In the genomic region with DNA sequence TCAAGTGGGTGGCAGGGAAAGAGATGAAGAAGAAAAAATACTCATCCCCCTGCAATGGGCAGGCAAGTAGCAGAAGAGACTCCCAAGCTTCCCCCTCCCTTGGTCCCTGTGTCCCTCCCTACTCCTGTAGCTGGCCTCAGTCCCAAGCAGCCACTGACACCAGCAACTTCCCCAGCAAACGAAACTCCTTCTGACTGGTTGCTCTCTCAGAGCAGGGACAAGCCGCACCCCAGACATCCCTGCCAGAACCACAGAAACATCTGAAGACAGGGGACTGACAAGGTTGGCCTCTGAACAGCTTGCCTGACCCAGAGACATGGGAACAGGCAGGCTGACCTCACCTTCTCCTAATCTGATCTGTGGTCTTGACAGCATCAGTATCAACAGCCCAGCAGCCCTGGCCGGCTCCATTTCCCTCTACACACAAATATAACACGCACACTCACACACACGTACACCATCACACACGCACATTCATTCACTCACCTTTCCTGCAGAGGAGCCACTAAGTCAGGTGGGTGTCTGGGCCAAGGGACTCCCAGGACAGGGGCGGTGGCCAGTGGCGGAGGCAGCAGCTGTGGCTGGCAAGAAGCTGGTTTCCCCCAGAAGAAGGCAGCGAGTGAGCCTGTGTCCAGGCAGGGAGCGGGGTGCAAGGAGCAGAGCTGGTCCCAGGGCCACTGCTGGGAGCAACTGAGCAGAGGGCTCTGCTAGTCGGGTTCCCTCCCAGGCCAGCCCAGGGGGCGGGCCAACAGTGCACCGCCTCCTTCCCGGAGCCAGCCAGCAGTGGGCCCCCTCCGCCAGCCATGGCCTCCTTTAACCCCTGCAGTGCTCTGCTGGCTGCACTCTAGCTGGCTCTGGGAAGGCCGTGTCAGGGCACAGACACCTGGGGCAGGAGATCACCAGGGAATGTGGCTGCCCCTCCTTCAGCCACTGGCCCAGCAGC, we compare ENCODE assay signal across 9 cellular contexts. TPM values are rescaled to one million over a fixed set of nuclear protein-coding genes. Genes with fewer than 3 reads are reported as not detected.
DNase-seq lines count a peak whose midpoint lies in the region; ATAC-seq, FAIRE-seq and TF ChIP-seq lines count a peak whose summit lies in the region.
"Had no signal": no experiment of that assay in that cellular context is flagged by ENCODE, and none has a peak within 500 bp of the region (broad histone marks: within the 10 kb centered on the region; RNA-seq: fewer than 3 reads in every experiment).

No MANE protein-coding gene starts in this region.

- TF ChIP-seq POLR2A in HepG2 (IDR thresholded peaks at IDR 0.05; ENCODE audit: insufficient read depth in 1 of 2, low read depth in 2 of 2, low read length in 2 of 2), result peak; percentile 68 to 98

- peaks cover 25% of the 10 kb centered on the region for H3K79me2 ChIP-seq in HepG2 (ENCODE audit: insufficient read depth, low read length)

- no peak overlapping the region for H2AFZ ChIP-seq in HepG2 (ENCODE audit: low read length)

- CTCF ChIA-PET in HepG2 (lab: Yijun Ruan, JAX; ENCODE audit: low intra/inter-chr PET ratio, low total read pairs), result no interaction called here

- ATAC-seq in HepG2 (peak; percentile 99), HG03045 (IDR thresholded peaks at IDR 0.05; ENCODE audit: unreplicated experiment) (no peak)

- H3K27me3 ChIP-seq in colonic mucosa (no peaks in the 10 kb centered on the region), HepG2 (ENCODE audit: control insufficient read depth in 1 of 2, insufficient read depth in 2 of 2, low read length in 2 of 2) (peaks cover 8 to 46% of the 10 kb centered on the region in 2 experiments; a peak in 4 of 5 replicates), subcutaneous abdominal adipose tissue (ENCODE audit: control insufficient read depth in 5 of 5, insufficient read depth in 4 of 5, low read length in 5 of 5) (no peaks in the 10 kb centered on the region)

- WGBS in HepG2 (ENCODE audit: low lambda C conversion rate), result 1% methylated on average over 14 of the region's 16 CpGs

- H3K4me2 ChIP-seq in HepG2 (ENCODE audit: low read depth, low read length), result peak overlapping the region; percentile 98

- intact Hi-C loops in colonic mucosa (cut with DNase I) (no loop called here), HepG2 (cut with micrococcal nuclease; ENCODE audit: unreplicated experiment) (loop anchor here (1.0 to 5.0 kb wide), 2 partner anchors 41 to 45 kb away; no protein-coding TSS in a partner anchor)

- H3K9ac ChIP-seq in colonic mucosa (ENCODE audit: low read depth in 2 of 2, low read length in 2 of 2), result peak overlapping the region; percentile 48 to 73
- H3K9ac ChIP-seq in HepG2 (ENCODE audit: insufficient read depth, low read depth, low read length), result peak overlapping the region; percentile 73
- peak overlapping the region; percentile 75 to 99 (median 83) for H3K9ac ChIP-seq in subcutaneous abdominal adipose tissue (ENCODE audit: low read length in 5 of 5)

- no peak for TF ChIP-seq CTCF in colonic mucosa (IDR thresholded peaks at IDR 0.05)
- TF ChIP-seq CTCF in HepG2 (CRISPR knock-in tag; IDR thresholded peaks at IDR 0.05), result peak; percentile 91

- H3K4me1 ChIP-seq in colonic mucosa (no peaks in the 10 kb centered on the region), HepG2 (ENCODE audit: insufficient read depth, low read length) (peaks cover 69% of the 10 kb centered on the region), subcutaneous abdominal adipose tissue (ENCODE audit: control insufficient read depth in 5 of 5, insufficient read depth in 5 of 5, low read length in 5 of 5) (peaks cover 13 to 89% (median 81%) of the 10 kb centered on the region in 5 donors)

- BruUV-seq in HepG2 (replicated peaks; lab: Mats Ljungman, UMichigan), result no TSS peak

- peak; percentile 77 for FAIRE-seq in HepG2 (lab: Jason Lieb, UNC)

- peak overlapping the region; percentile 48 for H3K27ac ChIP-seq in colonic mucosa
- peak overlapping the region; percentile 16 for H3K27ac ChIP-seq in HepG2 (ENCODE audit: extremely low read length, insufficient read depth, low read length)
- H3K27ac ChIP-seq in subcutaneous abdominal adipose tissue (ENCODE audit: low read depth, low read length), result peak overlapping the region; percentile 99

- TF ChIP-seq EP300 in HepG2 (IDR thresholded peaks at IDR 0.05; ENCODE audit: low read depth in 2 of 2, low read length in 2 of 2), result peak in 1 of 2 experiments; percentile 20; a peak in 2 of 4 replicates
- TF ChIP-seq EP300 in HepG2 (CRISPR knock-in tag; IDR thresholded peaks at IDR 0.05; ENCODE audit: borderline replicate concordance), result no peak

- DNase-seq in NOMO-1 (lab: John Stamatoyannopoulos, UW; ENCODE audit: unreplicated experiment in 2 of 2) (peak; percentile 50 to 56), NOMO-1 treated with dmso at 0.1 percent for 144 hours (lab: John Stamatoyannopoulos, UW; ENCODE audit: unreplicated experiment) (no peak), NCI-H69 (lab: John Stamatoyannopoulos, UW) (peak; percentile 0), colonic mucosa (peak; percentile 65), HepG2 (ENCODE audit: low spot score) (peak; percentile 71)
- no peak for DNase-seq in stimulated activated naive CD4-positive, alpha-beta T cell treated with Interleukin-2 at 50 U/mL for 16 hours (lab: John Stamatoyannopoulos, UW)
- DNase-seq: activated B cell treated with CpG ODN at 0.5 μM for 24 hours had no signal

- peaks cover 20% of the 10 kb centered on the region; the same call in 1 of the 2 replicates for H4K20me1 ChIP-seq in HepG2 (ENCODE audit: insufficient read depth, low read length)

- H3K4me3 ChIP-seq in colonic mucosa (peak overlapping the region; percentile 29), HepG2 (replicated peaks in 1 of 3; ENCODE audit: insufficient read depth in 1 of 3, low read depth in 2 of 3, low read length in 3 of 3) (peak overlapping the region; percentile 65 to 92 (median 86)), subcutaneous abdominal adipose tissue (ENCODE audit: low read depth in 1 of 5, low read length in 5 of 5) (peak overlapping the region; percentile 90 to 99 (median 99))

- TF ChIP-seq RAD21 in HepG2 (CRISPR knock-in tag; IDR thresholded peaks at IDR 0.05), result peak; percentile 89

- in situ Hi-C loops in HepG2 (cut with HindIII; ENCODE audit: extremely low pct_ligation_motif_present, low pct_unique_long_range_greater_than_20kb), result no loop called here

- no peaks in the 10 kb centered on the region for H3K36me3 ChIP-seq in colonic mucosa
- no peaks in the 10 kb centered on the region; a peak in 1 of 5 replicates for H3K36me3 ChIP-seq in HepG2 (replicated peaks in 1 of 2; ENCODE audit: control insufficient read depth in 1 of 2, insufficient read depth in 2 of 2, low read length in 2 of 2)
- peaks cover 0 to 13% (median 0%) of the 10 kb centered on the region in 5 donors for H3K36me3 ChIP-seq in subcutaneous abdominal adipose tissue (ENCODE audit: control insufficient read depth in 5 of 5, insufficient read depth in 5 of 5, low read length in 5 of 5)

- H3K9me3 ChIP-seq in colonic mucosa (no peaks in the 10 kb centered on the region), HepG2 (ENCODE audit: low read length) (no peaks in the 10 kb centered on the region), subcutaneous abdominal adipose tissue (ENCODE audit: control insufficient read depth in 5 of 5, low read length in 5 of 5) (no peaks in the 10 kb centered on the region)

- POLR2A ChIA-PET in HepG2 (lab: Yijun Ruan, JAX), result interaction anchor here (0.6 to 1.6 kb wide), 4 partner anchors 34 to 1692 kb away, joined by 3 to 8 read pairs (median 3); no protein-coding TSS in a partner anchor

TF ChIP-seq in HepG2, 621 proteins besides CTCF, POLR2A, EP300 and RAD21 (continues in another document):
- TF ChIP-seq KDM4B (CRISPR knock-in tag; IDR thresholded peaks at IDR 0.05), result no peak
- TF ChIP-seq NONO (IDR thresholded peaks at IDR 0.05), result no peak
- TF ChIP-seq NONO (CRISPR knock-in tag; conservative IDR thresholded peaks at IDR 0.05), result peak; percentile 76; the same call in 1 of the 2 replicates
- TF ChIP-seq ZNF713 (CRISPR knock-in tag; IDR thresholded peaks at IDR 0.05), result peak; percentile 98; the same call in 1 of the 2 replicates
- no peak; the same call in 1 of the 2 replicates for TF ChIP-seq KAT7 (CRISPR knock-in tag; IDR thresholded peaks at IDR 0.05; ENCODE audit: borderline replicate concordance)
- TF ChIP-seq CBX2 (IDR thresholded peaks at IDR 0.05; ENCODE audit: low read depth, low read length), result no peak
- TF ChIP-seq CBX2 (CRISPR knock-in tag; IDR thresholded peaks at IDR 0.05; ENCODE audit: low read depth), result 0 out of 2 replicates have a peak, but pooled peaks have one; percentile 56
- peak; percentile 82 for TF ChIP-seq POLR2G (IDR thresholded peaks at IDR 0.05; ENCODE audit: low read depth, low read length)
- TF ChIP-seq MAZ (IDR thresholded peaks at IDR 0.05; ENCODE audit: borderline replicate concordance, low read depth, low read length), result peak; percentile 87; the same call in 1 of the 2 replicates
- TF ChIP-seq MAZ (CRISPR knock-in tag; IDR thresholded peaks at IDR 0.05; ENCODE audit: low read depth), result peak; percentile 87
- no peak for TF ChIP-seq ZNF460 (CRISPR knock-in tag; IDR thresholded peaks at IDR 0.05; ENCODE audit: borderline replicate concordance)
- TF ChIP-seq TEAD2 (CRISPR knock-in tag; IDR thresholded peaks at IDR 0.05), result no peak

RNA-seq across cellular contexts. Expression of gene TNS1, which starts 59.1 kb away (rescaled TPM):
- total RNA-seq in colonic mucosa (100 to 1,000 TPM in 1 of 2 donors, 10 to 100 TPM in 1; 20.6 to 164 TPM), HepG2 (2016; rRNA removed; fragmentation: Illumina TruSeq; extraction: Trizol) (1.9 TPM in 2 replicates)
- 0.51 and 0.71 TPM in 2 replicates for total RNA-seq in HepG2 (2016; cell fraction: cytosol; rRNA removed; fragmentation: Illumina TruSeq; extraction: Trizol; ENCODE audit: low read depth)
- 1.1 and 1.7 TPM in 2 replicates for total RNA-seq in HepG2 (2016; cell fraction: insoluble cytoplasmic fraction; rRNA removed; fragmentation: Illumina TruSeq; extraction: Trizol)
- 1.9 and 2.2 TPM in 2 replicates for total RNA-seq in HepG2 (2016; cell fraction: membrane; rRNA removed; fragmentation: Illumina TruSeq; extraction: Trizol)
- 3.7 and 4.7 TPM in 2 replicates for total RNA-seq in HepG2 (2016; cell fraction: nucleus; rRNA removed; fragmentation: Illumina TruSeq; extraction: Trizol)
- 118 and 127 TPM in 2 replicates for polyA plus RNA-seq in HepG2 (2011; rRNA removed)
- 72.1 and 78.8 TPM in 2 replicates for polyA plus RNA-seq in HepG2 (2011; cell fraction: cytosol; rRNA removed)
- 302 and 373 TPM in 2 replicates for polyA plus RNA-seq in HepG2 (2011; cell fraction: nucleus; rRNA removed)
- polyA plus RNA-seq in HepG2 (2012), result 63.6 and 87.8 TPM in 2 replicates
- polyA plus RNA-seq in HepG2 (2016; cell fraction: cytosol; fragmentation: Illumina TruSeq; extraction: Trizol; ENCODE audit: low read depth), result 0.35 and 0.62 TPM in 2 replicates
- 1.3 and 1.7 TPM in 2 replicates for polyA plus RNA-seq in HepG2 (2016; cell fraction: insoluble cytoplasmic fraction; fragmentation: Illumina TruSeq; extraction: Trizol; ENCODE audit: low read depth)
- polyA plus RNA-seq in HepG2 (2016; cell fraction: membrane; fragmentation: Illumina TruSeq; extraction: Trizol; ENCODE audit: low read depth), result 0.73 and 0.90 TPM in 2 replicates
- polyA plus RNA-seq in HepG2 (2016; cell fraction: nucleus; fragmentation: Illumina TruSeq; extraction: Trizol; ENCODE audit: insufficient read depth, low read depth), result 1.9 and 2.0 TPM in 2 replicates
- 3.6 and 445 TPM in 2 replicates for polyA minus RNA-seq in HepG2 (2011; rRNA and poly(A)+ RNA removed; ENCODE audit: low replicate concordance)
- 116 and 155 TPM in 2 replicates for polyA minus RNA-seq in HepG2 (2011; cell fraction: cytosol; rRNA and poly(A)+ RNA removed)
- polyA minus RNA-seq in HepG2 (2011; cell fraction: nucleus; rRNA and poly(A)+ RNA removed), result 504 and 544 TPM in 2 replicates

Comparison
In these comparisons a context has a peak if more than half of its experiments do, and no peak if none do; other contexts are left out.
1. DNase-seq: peak in NOMO-1 (2 of 2), NCI-H69 (single experiment), colonic mucosa (single experiment) and HepG2 (single experiment); none in NOMO-1 treated with dmso at 0.1 percent for 144 hours (single experiment) and stimulated activated naive CD4-positive, alpha-beta T cell treated with Interleukin-2 at 50 U/mL for 16 hours (single experiment).
2. H3K27ac ChIP-seq: peak in every context shown above with its lines; median percentile 99 in subcutaneous abdominal adipose tissue; 48 in colonic mucosa; 16 in HepG2.
3. H3K4me3 ChIP-seq: peak in every context shown above with its lines; median percentile 99 in subcutaneous abdominal adipose tissue; 86 in HepG2; 29 in colonic mucosa.
4. Peak in every context shown above with its lines, with median percentiles within 50 percentile points of each other: H3K9ac ChIP-seq.